Comparison of ENCODE assay signal across 2 cellular contexts in the genomic region with DNA sequence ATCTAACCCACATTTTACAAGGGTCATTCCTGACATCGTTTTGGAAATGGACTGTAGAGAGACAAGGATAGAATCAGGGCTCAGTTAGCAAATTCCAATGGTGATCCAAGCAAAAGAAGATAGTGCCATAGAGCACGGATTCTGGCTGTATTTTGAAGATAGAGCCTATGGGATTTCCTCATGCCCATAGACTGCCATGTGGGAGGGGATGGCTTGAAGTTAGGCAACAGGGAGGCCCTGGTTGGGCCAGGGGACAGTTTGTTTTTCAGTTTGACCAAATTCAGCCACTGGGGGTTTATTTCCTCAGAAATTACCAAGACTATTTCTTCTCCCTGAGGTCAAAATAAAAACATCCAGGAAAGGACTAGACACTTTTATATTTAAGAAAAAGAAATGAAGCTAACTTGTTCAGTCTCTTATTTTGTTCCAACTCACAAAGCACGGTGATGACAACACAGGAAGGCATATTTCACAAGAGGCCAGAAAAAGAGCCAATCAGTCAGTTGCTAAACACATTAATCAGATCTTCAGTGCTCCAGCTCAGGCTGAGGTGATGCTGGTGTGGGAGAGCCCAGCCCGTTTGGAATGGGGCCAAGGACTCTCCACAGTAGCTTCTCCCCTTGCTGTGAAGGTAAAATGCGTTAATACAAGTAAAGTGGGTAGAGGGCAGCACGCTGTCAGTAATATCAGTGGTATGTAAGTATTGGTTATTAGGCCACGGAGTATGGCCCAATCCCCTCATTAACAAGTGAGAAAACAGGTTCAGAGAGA.
TF ChIP-seq lines count a peak whose summit lies in the region.

No MANE protein-coding gene starts in this region.

TF ChIP-seq in H1, 55 proteins besides CTCF, POLR2A, EP300 and RAD21:
- TF ChIP-seq KDM5A (IDR thresholded peaks at IDR 0.05; ENCODE audit: low read length), result no peak
- TF ChIP-seq ZNF274 (IDR thresholded peaks at IDR 0.05; ENCODE audit: borderline replicate concordance, extremely low read depth, low read length), result no peak
TF ChIP-seq in H1: peak in this region for 0.

TF ChIP-seq in WTC11, 78 proteins besides CTCF, POLR2A, EP300 and RAD21:
- no peak for TF ChIP-seq GRHL2 (CRISPR knock-in tag; IDR thresholded peaks at IDR 0.05; ENCODE audit: insufficient replicate concordance, severe bottlenecking)
- TF ChIP-seq SMAD3 (CRISPR knock-in tag; IDR thresholded peaks at IDR 0.05; ENCODE audit: borderline replicate concordance), result no peak
- no peak for TF ChIP-seq ZNF232 (CRISPR knock-in tag; IDR thresholded peaks at IDR 0.05)
- TF ChIP-seq NR3C1 (CRISPR knock-in tag; conservative IDR thresholded peaks at IDR 0.05; ENCODE audit: low read depth), result no peak
- TF ChIP-seq NR1H2 (CRISPR knock-in tag; IDR thresholded peaks at IDR 0.05), result no peak
- TF ChIP-seq TEAD1 (CRISPR knock-in tag; IDR thresholded peaks at IDR 0.05), result no peak
- no peak for TF ChIP-seq FOXJ3 (CRISPR knock-in tag; IDR thresholded peaks at IDR 0.05; ENCODE audit: borderline replicate concordance)
- TF ChIP-seq PRRX2 (CRISPR knock-in tag; IDR thresholded peaks at IDR 0.05), result no peak
- no peak for TF ChIP-seq TCF7 (CRISPR knock-in tag; IDR thresholded peaks at IDR 0.05; ENCODE audit: low read depth)
- TF ChIP-seq CREM (CRISPR knock-in tag; IDR thresholded peaks at IDR 0.05), result no peak
